1 cellular context compared by ENCODE assay signal in genomic region chr16:57648590-57649442, GRCh38.
TF ChIP-seq lines count a peak whose summit lies in the region.

No MANE protein-coding gene starts in this region.

TF ChIP-seq in HepG2, 621 proteins besides CTCF, POLR2A, EP300 and RAD21 (continued from another document and continues in another):
- TF ChIP-seq AKNA (CRISPR knock-in tag; IDR thresholded peaks at IDR 0.05; ENCODE audit: borderline replicate concordance) = no peak
- TF ChIP-seq ZNF354B (CRISPR knock-in tag; IDR thresholded peaks at IDR 0.05) = peak; percentile 94; the same call in 1 of the 2 replicates
- 0 out of 2 replicates have a peak, but pooled peaks have one; percentile 11 for TF ChIP-seq NRL (CRISPR knock-in tag; IDR thresholded peaks at IDR 0.05; ENCODE audit: borderline replicate concordance)
- peak; percentile 74 for TF ChIP-seq ZFX (CRISPR knock-in tag; IDR thresholded peaks at IDR 0.05; ENCODE audit: low read depth)
- TF ChIP-seq GZF1 (CRISPR knock-in tag; IDR thresholded peaks at IDR 0.05) = no peak
- peak; percentile 98 for TF ChIP-seq ZBTB33 (CRISPR knock-in tag; IDR thresholded peaks at IDR 0.05)
- no peak for TF ChIP-seq ZNF713 (CRISPR knock-in tag; IDR thresholded peaks at IDR 0.05)
- peak; percentile 88 for TF ChIP-seq HBP1 (CRISPR knock-in tag; IDR thresholded peaks at IDR 0.05; ENCODE audit: low read depth)
- TF ChIP-seq FOXA1 (IDR thresholded peaks at IDR 0.05) = no peak
- peak; percentile 13; the same call in 1 of the 2 replicates for TF ChIP-seq FOXA1 (CRISPR knock-in tag; IDR thresholded peaks at IDR 0.05)
- TF ChIP-seq ZNF75D (CRISPR knock-in tag; IDR thresholded peaks at IDR 0.05; ENCODE audit: borderline replicate concordance) = no peak
- TF ChIP-seq SRF (IDR thresholded peaks at IDR 0.05; ENCODE audit: low read depth, low read length) = no peak
- peak; percentile 97 to 98 for TF ChIP-seq HMGXB4 (CRISPR knock-in tag; IDR thresholded peaks at IDR 0.05; ENCODE audit: borderline replicate concordance in 1 of 2, low read depth in 1 of 2)
- no peak for TF ChIP-seq ZNF17 (CRISPR knock-in tag; IDR thresholded peaks at IDR 0.05)
- no peak for TF ChIP-seq CREB1 (IDR thresholded peaks at IDR 0.05)
- no peak for TF ChIP-seq CREB1 (CRISPR knock-in tag; IDR thresholded peaks at IDR 0.05)
- no peak for TF ChIP-seq FUBP1 (CRISPR knock-in tag; IDR thresholded peaks at IDR 0.05; ENCODE audit: borderline replicate concordance)
- TF ChIP-seq HMG20A (CRISPR knock-in tag; IDR thresholded peaks at IDR 0.05; ENCODE audit: borderline replicate concordance) = peak; percentile 39; the same call in 1 of the 2 replicates
- TF ChIP-seq ZNF580 (CRISPR knock-in tag; IDR thresholded peaks at IDR 0.05; ENCODE audit: borderline replicate concordance, low read depth) = peak; percentile 97
- no peak for TF ChIP-seq GLMP (CRISPR knock-in tag; IDR thresholded peaks at IDR 0.05; ENCODE audit: borderline replicate concordance)
- TF ChIP-seq RERE (CRISPR knock-in tag; IDR thresholded peaks at IDR 0.05; ENCODE audit: low read depth) = peak; percentile 56; the same call in 1 of the 2 replicates
- 0 out of 2 replicates have a peak, but pooled peaks have one; percentile 29 for TF ChIP-seq THYN1 (CRISPR knock-in tag; IDR thresholded peaks at IDR 0.05; ENCODE audit: borderline replicate concordance, low read depth)
- peak; percentile 79; the same call in 1 of the 2 replicates for TF ChIP-seq ZNF782 (CRISPR knock-in tag; IDR thresholded peaks at IDR 0.05; ENCODE audit: borderline replicate concordance)
- TF ChIP-seq MYC (CRISPR knock-in tag; IDR thresholded peaks at IDR 0.05; ENCODE audit: borderline replicate concordance) = peak; percentile 64; the same call in 1 of the 2 replicates
- TF ChIP-seq ZNF367 (CRISPR knock-in tag; IDR thresholded peaks at IDR 0.05; ENCODE audit: borderline replicate concordance) = no peak
- TF ChIP-seq ZNF512 (CRISPR knock-in tag; IDR thresholded peaks at IDR 0.05) = no peak
- peak; percentile 89 for TF ChIP-seq ZNF331 (CRISPR knock-in tag; IDR thresholded peaks at IDR 0.05)
- no peak for TF ChIP-seq ZNF816 (CRISPR knock-in tag; IDR thresholded peaks at IDR 0.05; ENCODE audit: borderline replicate concordance)
- peak; percentile 72; the same call in 1 of the 2 replicates for TF ChIP-seq ZNF274 (CRISPR knock-in tag; IDR thresholded peaks at IDR 0.05)
